Comparison of ENCODE assay signal across 1 cellular context in genomic region chr4:19684079-19684478, GRCh38.
TF ChIP-seq lines count a peak whose summit lies in the region.

No MANE protein-coding gene starts in this region.

TF ChIP-seq in HepG2, 621 proteins besides CTCF, POLR2A, EP300 and RAD21:
- TF ChIP-seq SUZ12 (IDR thresholded peaks at IDR 0.05; ENCODE audit: low read depth, low read length) = no peak
- TF ChIP-seq BHLHE40 (IDR thresholded peaks at IDR 0.05; ENCODE audit: low read length) = no peak
- no peak for TF ChIP-seq ZNF280B (CRISPR knock-in tag; IDR thresholded peaks at IDR 0.05; ENCODE audit: borderline replicate concordance)
- TF ChIP-seq HOXA5 (CRISPR knock-in tag; IDR thresholded peaks at IDR 0.05) = no peak
- no peak for TF ChIP-seq SMC3 (IDR thresholded peaks at IDR 0.05; ENCODE audit: low read length)
- no peak for TF ChIP-seq ZNF12 (CRISPR knock-in tag; IDR thresholded peaks at IDR 0.05)
- TF ChIP-seq ZNF792 (CRISPR knock-in tag; IDR thresholded peaks at IDR 0.05) = no peak
- no peak for TF ChIP-seq ZNF570 (CRISPR knock-in tag; IDR thresholded peaks at IDR 0.05; ENCODE audit: borderline replicate concordance)
- TF ChIP-seq ZNF800 (CRISPR knock-in tag; IDR thresholded peaks at IDR 0.05) = no peak
- TF ChIP-seq POGK (CRISPR knock-in tag; conservative IDR thresholded peaks at IDR 0.05) = no peak
- TF ChIP-seq ZFP62 (CRISPR knock-in tag; IDR thresholded peaks at IDR 0.05) = no peak
- no peak for TF ChIP-seq KMT2B (CRISPR knock-in tag; IDR thresholded peaks at IDR 0.05)
- TF ChIP-seq HMGXB4 (CRISPR knock-in tag; IDR thresholded peaks at IDR 0.05; ENCODE audit: borderline replicate concordance in 1 of 2, low read depth in 1 of 2) = no peak
- no peak for TF ChIP-seq ZNF580 (CRISPR knock-in tag; IDR thresholded peaks at IDR 0.05; ENCODE audit: borderline replicate concordance, low read depth)
- TF ChIP-seq REPIN1 (CRISPR knock-in tag; IDR thresholded peaks at IDR 0.05; ENCODE audit: borderline replicate concordance, low read depth) = no peak
- TF ChIP-seq U2AF1 (optimal IDR thresholded peaks at IDR 0.05; ENCODE audit: low read depth, low read length) = no peak
- TF ChIP-seq PRPF4 (IDR thresholded peaks at IDR 0.05; ENCODE audit: low read depth, low read length, poor library complexity, severe bottlenecking) = no peak
- no peak for TF ChIP-seq GMEB1 (CRISPR knock-in tag; IDR thresholded peaks at IDR 0.05; ENCODE audit: borderline replicate concordance)
